In genomic region chr11:75214411-75214821, GRCh38 we compare ENCODE assay signal across 8 cellular contexts. TPM values are rescaled to one million over a fixed set of nuclear protein-coding genes. Genes with fewer than 3 reads are reported as not detected.
A peak's percentile ranks its signal among the peaks of the same experiment; 100 is the strongest.
DNase-seq lines count a peak whose midpoint lies in the region; ATAC-seq and TF ChIP-seq lines count a peak whose summit lies in the region.

No MANE protein-coding gene starts in this region.

- intact Hi-C loops in posterior cingulate gyrus (cut with DNase I): no loop called here

- peak; percentile 70 for DNase-seq in GM20000 (ENCODE audit: low spot score)
- DNase-seq in activated T-cell treated with anti-CD3 and anti-CD28 coated beads, Interleukin-2, amount 50 U/mL, for 1 hour: peak; percentile 70
- peak; percentile 82 for DNase-seq in fibroblast of villous mesenchyme (ENCODE audit: low read depth)
- DNase-seq in posterior cingulate gyrus: peak in 6 of 10 donors; percentile 24 to 85 (median 54)
- peak; percentile 74 for DNase-seq in ureter (ENCODE audit: low spot score)

- TF ChIP-seq CTCF in 22Rv1 (IDR thresholded peaks at IDR 0.05) (peak; percentile 42), GM20000 (IDR thresholded peaks at IDR 0.05; ENCODE audit: extremely low read depth, missing control alignments) (no peak), fibroblast of villous mesenchyme (IDR thresholded peaks at IDR 0.05; ENCODE audit: insufficient read depth, low read depth, low read length) (peak; percentile 61)

- H3K27ac ChIP-seq in 22Rv1: no peak overlapping the region

- no peak overlapping the region for H3K4me3 ChIP-seq in fibroblast of villous mesenchyme (ENCODE audit: low read depth, low read length)

- ATAC-seq in HG02759 (IDR thresholded peaks at IDR 0.05; ENCODE audit: unreplicated experiment): no peak

TF ChIP-seq in PFSK-1, 5 proteins besides CTCF, POLR2A, EP300 and RAD21:
- TF ChIP-seq TAF1 (IDR thresholded peaks at IDR 0.05; ENCODE audit: borderline replicate concordance, insufficient read depth, low read length) (no peak), FOXP2 (optimal IDR thresholded peaks at IDR 0.05; ENCODE audit: borderline replicate concordance, extremely low read depth, extremely low read length, insufficient read depth) (no peak), REST (IDR thresholded peaks at IDR 0.05; ENCODE audit: insufficient read depth in 1 of 2, low read depth in 2 of 2, low read length in 2 of 2) (peak; percentile 100), POLR2AphosphoS5 (IDR thresholded peaks at IDR 0.05; ENCODE audit: low read depth, low read length) (no peak), SIN3A (IDR thresholded peaks at IDR 0.05; ENCODE audit: borderline replicate concordance, insufficient read depth, low read length) (peak; percentile 99)

RNA-seq across cellular contexts. Expression of gene TPBGL, which starts 26.2 kb away (rescaled TPM):
- 0.29 TPM for polyA plus RNA-seq in PFSK-1 (2012; ENCODE audit: insufficient read length, low read depth)
- total RNA-seq in fibroblast of villous mesenchyme (not detected in 2 replicates), ureter (0.26 TPM)
